19 cellular contexts compared by ENCODE assay signal in genomic region chr20:61303217-61303616, GRCh38. TPM values are rescaled to one million over a fixed set of nuclear protein-coding genes. Genes with fewer than 3 reads are reported as not detected.
A peak's percentile ranks its signal among the peaks of the same experiment; 100 is the strongest.
DNase-seq lines count a peak whose midpoint lies in the region; ATAC-seq, FAIRE-seq and TF ChIP-seq lines count a peak whose summit lies in the region.
"Had no signal": no experiment of that assay in that cellular context is flagged by ENCODE, and none has a peak within 500 bp of the region (broad histone marks: within the 10 kb centered on the region; RNA-seq: fewer than 3 reads in every experiment).

No MANE protein-coding gene starts in this region.

- H3K14ac ChIP-seq in IMR-90 (replicated peaks; ENCODE audit: low read depth, low read length), result no peak overlapping the region

- no peaks in the 10 kb centered on the region for H3K9me3 Mint-ChIP-seq in chondrocyte (ENCODE audit: low read depth)
- H3K9me3 Mint-ChIP-seq in progenitor cell of endocrine pancreas (ENCODE audit: low read depth), result no peaks in the 10 kb centered on the region
- H3K9me3 Mint-ChIP-seq: CD4-positive, alpha-beta T cell; CD8-positive, alpha-beta memory T cell; GM23338; H9 had no signal

- H3K27me3 Mint-ChIP-seq in chondrocyte (ENCODE audit: low read depth) (no peaks in the 10 kb centered on the region), progenitor cell of endocrine pancreas (peaks cover 2% of the 10 kb centered on the region)
- H3K27me3 Mint-ChIP-seq: CD4-positive, alpha-beta T cell had no signal

- H3K36me3 ChIP-seq in BLaER1 treated with 17β-estradiol and CSF1 and Interleukin-3, amounts not matched to agents 10 nM and 100 nM, result no peaks in the 10 kb centered on the region
- H3K36me3 ChIP-seq in IMR-90 (ENCODE audit: control insufficient read depth, insufficient read depth, low read length) (no peaks in the 10 kb centered on the region; the same call in 1 of the 2 replicates), spleen (no peaks in the 10 kb centered on the region), pancreas (no peaks in the 10 kb centered on the region)

- H3K27ac Mint-ChIP-seq in chondrocyte (ENCODE audit: unreplicated experiment) (no peak overlapping the region), progenitor cell of endocrine pancreas (no peak overlapping the region)
- H3K27ac Mint-ChIP-seq: CD4-positive, alpha-beta T cell; CD8-positive, alpha-beta memory T cell; GM23338; H9 had no signal

- H2AK5ac ChIP-seq in IMR-90 (ENCODE audit: low read depth, low read length), result no peak overlapping the region

- CTCF ChIA-PET in IMR-90 (lab: Yijun Ruan, JAX), result interaction anchor here (0.8 kb wide), 1 partner anchor 105 kb away, joined by 3 read pairs; no protein-coding TSS in a partner anchor

- 100% methylated on average over 1 of the region's 8 CpGs; no CpG with 5 or more reads in 1 of the 2 experiments for WGBS in IMR-90 (ENCODE audit: extremely low coverage in 2 of 2, insufficient read length in 1 of 2), 2 experiments
- WGBS in spleen, 5 donors, result 82 to 89% (median 88%) methylated on average over 8 of the region's 8 CpGs
- WGBS in pancreas, 2 donors, result 79 to 86% methylated on average over 8 of the region's 8 CpGs

- peaks cover 4% of the 10 kb centered on the region in 2 experiments; a peak in 2 of 4 replicates for H3K79me1 ChIP-seq in IMR-90 (ENCODE audit: low read depth in 1 of 2, low read length in 2 of 2)

- no peak overlapping the region for H2BK5ac ChIP-seq in IMR-90 (ENCODE audit: low read depth, low read length, poor library complexity, severe bottlenecking)

- H3K9ac ChIP-seq in BLaER1 treated with 17β-estradiol and CSF1 and Interleukin-3, amounts not matched to agents 10 nM and 100 nM, result no peak overlapping the region
- no peak overlapping the region for H3K9ac ChIP-seq in IMR-90 (ENCODE audit: low read depth, low read length)

- H3K9me1 ChIP-seq in IMR-90 (ENCODE audit: insufficient read depth, low read length), result peaks cover 9% of the 10 kb centered on the region; the same call in 1 of the 2 replicates

- H3K4ac ChIP-seq in IMR-90 (ENCODE audit: low read depth, low read length), result no peak overlapping the region

- H4K5ac ChIP-seq in IMR-90 (ENCODE audit: low read depth, low read length), result no peak overlapping the region

- H3K4me1 Mint-ChIP-seq in chondrocyte (ENCODE audit: low read depth) (no peaks in the 10 kb centered on the region), progenitor cell of endocrine pancreas (ENCODE audit: low read depth) (peaks cover 1% of the 10 kb centered on the region)
- H3K4me1 Mint-ChIP-seq: CD14-positive monocyte; CD8-positive, alpha-beta memory T cell had no signal

- intact Hi-C loops in IMR-90 (cut with micrococcal nuclease), result no loop called here
- intact Hi-C loops in spleen (cut with DNase I; ENCODE audit: low total_unique reads), result no loop called here
- intact Hi-C loops in pancreas (cut with DNase I), result no loop called here

- H4K8ac ChIP-seq in IMR-90 (ENCODE audit: low read depth in 2 of 2, low read length in 2 of 2), result no peak overlapping the region

- H3K36me3 Mint-ChIP-seq in chondrocyte (ENCODE audit: low read depth) (no peaks in the 10 kb centered on the region), progenitor cell of endocrine pancreas (ENCODE audit: insufficient read depth) (no peaks in the 10 kb centered on the region)
- H3K36me3 Mint-ChIP-seq: CD14-positive monocyte; CD8-positive, alpha-beta memory T cell had no signal

- no peak for DNase-seq in IMR-90
- DNase-seq in chondrocyte (ENCODE audit: low spot score), result peak; percentile 77
- DNase-seq in spleen, result peak; percentile 70
- DNase-seq in pancreas, result no peak
- DNase-seq in progenitor cell of endocrine pancreas (ENCODE audit: low spot score, unreplicated experiment), result no peak
- no peak for DNase-seq in iPS-NIHi11 (ENCODE audit: low spot score)
- DNase-seq: CD4-positive, alpha-beta T cell; CD8-positive, alpha-beta memory T cell; DMS 273 treated with DMSO at 0.1 percent for 48 hours; EL; GDM1; H9 had no signal

- H2AK9ac ChIP-seq in IMR-90 (replicated peaks; ENCODE audit: low read depth, low read length, poor library complexity), result peak overlapping the region; percentile 50

- H3K56ac ChIP-seq in IMR-90 (ENCODE audit: extremely low read depth, insufficient read depth, low read length), result no peak overlapping the region

- no peak overlapping the region for H3K18ac ChIP-seq in IMR-90 (ENCODE audit: low read depth, low read length)

- dilution Hi-C loops in IMR-90 (cut with HindIII; ENCODE audit: low sequenced_read_pairs, unreplicated experiment), result no loop called here

- H3K23ac ChIP-seq in IMR-90 (ENCODE audit: low read depth, low read length), result no peak overlapping the region

- POLR2A ChIA-PET in IMR-90 (lab: Charles Lee; ENCODE audit: unreplicated experiment), result no interaction called here

- no peak overlapping the region for H2BK20ac ChIP-seq in IMR-90 (ENCODE audit: low read depth, low read length)

- no peak overlapping the region for H3K4me3 ChIP-seq in BLaER1 treated with 17β-estradiol and CSF1 and Interleukin-3, amounts not matched to agents 10 nM and 100 nM
- H3K4me3 ChIP-seq in IMR-90 (ENCODE audit: insufficient read depth, low read depth, low read length), result no peak overlapping the region
- H3K4me3 ChIP-seq in spleen, result no peak overlapping the region
- H3K4me3 ChIP-seq in pancreas, result no peak overlapping the region
- H3K4me3 ChIP-seq: GM12878, GM23338 had no signal

- TF ChIP-seq CTCF in IMR-90 (conservative IDR thresholded peaks at IDR 0.05; ENCODE audit: low read depth, low read length), result no peak
- no peak for TF ChIP-seq CTCF in chondrocyte (IDR thresholded peaks at IDR 0.05)
- TF ChIP-seq CTCF in spleen (IDR thresholded peaks at IDR 0.05 in 8 of 11, conservative IDR thresholded peaks at IDR 0.05 in 3 of 11), result no peak
- no peak for TF ChIP-seq CTCF in pancreas (IDR thresholded peaks at IDR 0.05)
- no peak for TF ChIP-seq CTCF in progenitor cell of endocrine pancreas (IDR thresholded peaks at IDR 0.05; ENCODE audit: unreplicated experiment)

- no peak overlapping the region for H2BK15ac ChIP-seq in IMR-90 (ENCODE audit: low read depth, low read length)

- H3K9me3 ChIP-seq in BLaER1 treated with 17β-estradiol and CSF1 and Interleukin-3, amounts not matched to agents 10 nM and 100 nM (replicated peaks in 1 of 11), result no peaks in the 10 kb centered on the region
- H3K9me3 ChIP-seq in IMR-90 (ENCODE audit: control insufficient read depth, insufficient read depth, low read length), result no peaks in the 10 kb centered on the region
- H3K9me3 ChIP-seq in spleen, result peaks cover 0 to 6% (median 0%) of the 10 kb centered on the region in 8 donors
- no peaks in the 10 kb centered on the region for H3K9me3 ChIP-seq in pancreas

- no peak for FAIRE-seq in pancreas (lab: Jason Lieb, UNC)
- FAIRE-seq: D721Med, GM12878, GM18507 had no signal

- in situ Hi-C loops in IMR-90 (cut with MboI; ENCODE audit: low sequenced_read_pairs), result no loop called here

- H3K4me2 ChIP-seq in BLaER1 treated with 17β-estradiol and CSF1 and Interleukin-3, amounts not matched to agents 10 nM and 100 nM, result peak overlapping the region in 9 of 11 experiments; percentile 14 to 86 (median 67); a peak in 16 of 22 replicates
- no peak overlapping the region for H3K4me2 ChIP-seq in IMR-90 (ENCODE audit: low read depth, low read length)
- H3K4me2 ChIP-seq: GM23338 had no signal

- H4K91ac ChIP-seq in IMR-90 (ENCODE audit: insufficient read depth, low read depth, low read length), result no peak overlapping the region

- peaks cover 0 to 6% (median 0%) of the 10 kb centered on the region in 11 experiments; a peak in 1 of 22 replicates for H3K27me3 ChIP-seq in BLaER1 treated with 17β-estradiol and CSF1 and Interleukin-3, amounts not matched to agents 10 nM and 100 nM
- no peaks in the 10 kb centered on the region for H3K27me3 ChIP-seq in IMR-90 (ENCODE audit: control insufficient read depth, insufficient read depth, low read length)
- H3K27me3 ChIP-seq in spleen (replicated peaks in 1 of 7), result no peaks in the 10 kb centered on the region
- no peaks in the 10 kb centered on the region for H3K27me3 ChIP-seq in pancreas

- no TSS peak for BruUV-seq in IMR-90 (replicated peaks; lab: Mats Ljungman, UMichigan)

- no peak overlapping the region for H3K27ac ChIP-seq in BLaER1 treated with 17β-estradiol and CSF1 and Interleukin-3, amounts not matched to agents 10 nM and 100 nM
- H3K27ac ChIP-seq in IMR-90 (ENCODE audit: insufficient read depth, low read length) (no peak overlapping the region), spleen (no peak overlapping the region), pancreas (no peak overlapping the region)

- no peak for ATAC-seq in IMR-90 (ENCODE audit: low read depth)
- no peak for ATAC-seq in pancreas
- ATAC-seq: GM12878, GM23338, HCT116 had no signal

- TF ChIP-seq POLR2A in IMR-90 (IDR thresholded peaks at IDR 0.05; ENCODE audit: low read depth, low read length), result no peak
- no peak for TF ChIP-seq POLR2A in spleen (IDR thresholded peaks at IDR 0.05)

- TF ChIP-seq RAD21 in IMR-90 (IDR thresholded peaks at IDR 0.05; ENCODE audit: low read length), result no peak

- H3K4me3 Mint-ChIP-seq in chondrocyte (ENCODE audit: unreplicated experiment) (no peak overlapping the region), progenitor cell of endocrine pancreas (ENCODE audit: low read depth) (no peak overlapping the region)
- H3K4me3 Mint-ChIP-seq: CD14-positive monocyte; CD4-positive, alpha-beta T cell; CD8-positive, alpha-beta memory T cell; GM23338; H9 had no signal

- no peaks in the 10 kb centered on the region; a peak in 1 of 22 replicates for H4K20me1 ChIP-seq in BLaER1 treated with 17β-estradiol and CSF1 and Interleukin-3, amounts not matched to agents 10 nM and 100 nM
- H4K20me1 ChIP-seq in IMR-90 (ENCODE audit: insufficient read depth, low read length), result peaks cover 4% of the 10 kb centered on the region; the same call in 1 of the 2 replicates

- peaks cover 8 to 63% (median 55%) of the 10 kb centered on the region in 10 experiments; a peak in 16 of 20 replicates for H3K4me1 ChIP-seq in BLaER1 treated with 17β-estradiol and CSF1 and Interleukin-3, amounts not matched to agents 10 nM and 100 nM
- H3K4me1 ChIP-seq in IMR-90 (ENCODE audit: control insufficient read depth, insufficient read depth, low read length) (no peaks in the 10 kb centered on the region), spleen (peaks cover 0 to 12% (median 4%) of the 10 kb centered on the region in 6 donors), pancreas (no peaks in the 10 kb centered on the region)

- no peak overlapping the region for H2BK120ac ChIP-seq in IMR-90 (ENCODE audit: low read depth, low read length)

- no peak overlapping the region for H2AFZ ChIP-seq in IMR-90 (replicated peaks; ENCODE audit: low read length, poor library complexity)
- H2AFZ ChIP-seq: GM23338 had no signal

RNA-seq across cellular contexts. Expression of gene CDH4, which starts 51.2 kb away (rescaled TPM):
- total RNA-seq in IMR-90 (2012; rRNA removed), result 1.6 and 2.2 TPM in 2 replicates
- polyA plus RNA-seq in IMR-90 (2012; rRNA removed), result 3.5 and 3.7 TPM in 2 replicates
- 1.6 and 4.4 TPM in 2 replicates for polyA plus RNA-seq in IMR-90 (2012; cell fraction: cytosol; rRNA removed)
- polyA plus RNA-seq in IMR-90 (2012; cell fraction: nucleus; rRNA removed; ENCODE audit: low replicate concordance), result 1.8 and 3.5 TPM in 2 replicates
- total RNA-seq in chondrocyte, result 0.48 to 1.1 TPM (median 0.99 TPM) in 3 replicates
- total RNA-seq in spleen, result 10 to 100 TPM in 4 of 7 donors, 1 to 10 TPM in 3; 5.4 to 20.1 (median 10.3) TPM
- polyA plus RNA-seq in spleen, result 1 to 10 TPM in 1 of 3 donors, under 1 TPM in 2; 0.30 to 1.8 (median 0.54) TPM
- 1 to 10 TPM in 2 of 6 donors, under 1 TPM in 4; 0.04 to 1.4 (median 0.33) TPM for total RNA-seq in pancreas
- polyA plus RNA-seq in pancreas, result under 1 TPM; 0.21 to 0.27 TPM
- 0.38 and 0.43 TPM in 2 replicates for total RNA-seq in progenitor cell of endocrine pancreas
- total RNA-seq: CD8-positive, alpha-beta memory T cell; GM12878 had no signal
- polyA plus RNA-seq: CD14-positive monocyte, GM12878 had no signal

Comparison
In these comparisons a context has a peak if more than half of its experiments do, and no peak if none do; other contexts are left out.
1. DNase-seq: peak in chondrocyte (single experiment) and spleen (single experiment); none in IMR-90 (single experiment), pancreas (0 of 6), progenitor cell of endocrine pancreas (single experiment) and iPS-NIHi11 (single experiment).